Comparison of ENCODE assay signal across 15 cellular contexts in genomic region chr7:129489491-129489890, GRCh38. TPM values are rescaled to one million over a fixed set of nuclear protein-coding genes. Genes with fewer than 3 reads are reported as not detected.
DNase-seq lines count a peak whose midpoint lies in the region; ATAC-seq and FAIRE-seq lines count a peak whose summit lies in the region.
"Had no signal": no experiment of that assay in that cellular context is flagged by ENCODE, and none has a peak within 500 bp of the region (broad histone marks: within the 10 kb centered on the region; RNA-seq: fewer than 3 reads in every experiment).

No MANE protein-coding gene starts in this region.

- ATAC-seq in GM19463 (IDR thresholded peaks at IDR 0.05; ENCODE audit: unreplicated experiment) = no peak
- ATAC-seq: natural killer cell treated with Interleukin-12 subunit alpha and Interleukin-12 subunit beta and Interleukin-15 and Interleukin-18, amount 100 ng/mL, for 72 hours had no signal

- no peak for FAIRE-seq in urothelium cell line (lab: Jason Lieb, UNC)
- FAIRE-seq: GM12891 had no signal

- DNase-seq in GM03348 (ENCODE audit: low spot score) (peak; percentile 80), RPMI7951 (ENCODE audit: low read depth) (peak; percentile 66), fibroblast of peridontal ligament (ENCODE audit: extremely low read depth) (peak; percentile 90), urothelium cell line (ENCODE audit: low spot score) (peak; percentile 22), T1000 (lab: John Stamatoyannopoulos, UW) (no peak), NCI-H1417 (lab: John Stamatoyannopoulos, UW) (no peak)
- DNase-seq: activated T-cell treated with anti-CD3 and anti-CD28 coated beads, Interleukin-2, amount 50 U/mL, for 48 hours; CD8-positive, alpha-beta memory T cell; immature natural killer cell; NCI-H187 treated with DMSO at 0.1 percent for 48 hours; NCI-H524 treated with DMSO at 0.1 percent for 48 hours; stimulated activated CD4-positive, alpha-beta T cell treated with anti-CD3 and anti-CD28 coated beads, Interleukin-2, amount 100 ng/mL, for 24 hours had no signal

RNA-seq across cellular contexts. Expression of gene SMKR1, which starts 12.8 kb away (rescaled TPM):
- 0.20 and 0.24 TPM in 2 replicates for total RNA-seq in RPMI7951 (2014; rRNA removed; shearing (Covaris generic))

RNA-seq across cellular contexts. Expression of gene STRIP2, which starts 55.3 kb away (rescaled TPM):
- 6.4 and 7.8 TPM in 2 replicates for total RNA-seq in RPMI7951 (2014; rRNA removed; shearing (Covaris generic))

Comparison
In these comparisons a context has a peak if more than half of its experiments do, and no peak if none do; other contexts are left out.
1. DNase-seq: peak in GM03348 (single experiment), RPMI7951 (single experiment), fibroblast of peridontal ligament (single experiment) and urothelium cell line (single experiment); none in T1000 (single experiment) and NCI-H1417 (0 of 3).